Comparison of ENCODE assay signal across 24 cellular contexts in genomic region chr7:104445393-104445792, GRCh38.
"Had no signal": no experiment of that assay in that cellular context is flagged by ENCODE, and none has a peak within 500 bp of the region (broad histone marks: within the 10 kb centered on the region; RNA-seq: fewer than 3 reads in every experiment).

No MANE protein-coding gene starts in this region.

- H3K4me1 ChIP-seq: neural progenitor cell, parathyroid adenoma, psoas muscle, right lobe of liver, sigmoid colon, stomach, thyroid gland, tibial nerve, upper lobe of left lung, vagina had no signal

- H3K27me3 ChIP-seq: neural progenitor cell, ovary, right lobe of liver, sigmoid colon, stomach, thyroid gland, tibial nerve, upper lobe of left lung, vagina had no signal

- DNase-seq: occipital lobe; ovary; posterior cingulate gyrus; psoas muscle; right cardiac atrium; right lobe of liver; sigmoid colon; small intestine; stimulated activated CD4-positive, alpha-beta T cell treated with anti-CD3 and anti-CD28 coated beads, Interleukin-15, amount 100 ng/mL, for 24 hours; stimulated activated CD4-positive, alpha-beta T cell treated with anti-CD3 and anti-CD28 coated beads, Interleukin-2, amount 100 ng/mL, for 24 hours; stimulated activated CD4-positive, alpha-beta T cell treated with anti-CD3 and anti-CD28 coated beads, Interleukin-2, amount 100 ng/mL, for 48 hours; stimulated activated CD4-positive, alpha-beta T cell treated with anti-CD3 and anti-CD28 coated beads, Interleukin-4, amount 100 ng/mL, for 24 hours; stimulated activated naive B cell treated with anti-CD40 and anti-IgM and Interleukin-4, amounts not matched to agents 10 μg/mL and 1 μg/mL and 100 μg/mL, for 72 hours; stimulated activated naive CD4-positive, alpha-beta T cell treated with Interleukin-2 at 50 U/mL for 16 hours; stomach; thyroid gland; trophoblast cell; upper lobe of left lung had no signal

- H3K9ac ChIP-seq: neural progenitor cell, parathyroid adenoma had no signal

- H3K4me3 ChIP-seq: neural progenitor cell, ovary, psoas muscle, right lobe of liver, sigmoid colon, stomach, thoracic aorta, thyroid gland, tibial nerve, upper lobe of left lung, vagina had no signal

- H3K36me3 ChIP-seq: neural progenitor cell, ovary, right lobe of liver, sigmoid colon, stomach, thoracic aorta, thyroid gland, tibial nerve, upper lobe of left lung, vagina had no signal

- H3K27ac ChIP-seq: neural progenitor cell, ovary, parathyroid adenoma, psoas muscle, right lobe of liver, sigmoid colon, stomach, thoracic aorta, thyroid gland, tibial nerve, upper lobe of left lung, vagina had no signal

- H3K9me3 ChIP-seq: ovary, psoas muscle, sigmoid colon, stomach, thoracic aorta, thyroid gland, tibial nerve, upper lobe of left lung, vagina had no signal

- ATAC-seq: psoas muscle; right cardiac atrium; right lobe of liver; stimulated activated effector memory CD8-positive, alpha-beta T cell treated with anti-CD3 and anti-CD28 coated beads, Interleukin-12 subunit alpha, Interleukin-12 subunit beta, amount 100 ng/mL, for 72 hours; stimulated activated naive B cell treated with anti-CD40 and anti-IgM and Interleukin-4, amounts not matched to agents 10 μg/mL and 1 μg/mL and 100 μg/mL, for 72 hours had no signal
